ENCODE assay signal across 24 cellular contexts in the genomic region with DNA sequence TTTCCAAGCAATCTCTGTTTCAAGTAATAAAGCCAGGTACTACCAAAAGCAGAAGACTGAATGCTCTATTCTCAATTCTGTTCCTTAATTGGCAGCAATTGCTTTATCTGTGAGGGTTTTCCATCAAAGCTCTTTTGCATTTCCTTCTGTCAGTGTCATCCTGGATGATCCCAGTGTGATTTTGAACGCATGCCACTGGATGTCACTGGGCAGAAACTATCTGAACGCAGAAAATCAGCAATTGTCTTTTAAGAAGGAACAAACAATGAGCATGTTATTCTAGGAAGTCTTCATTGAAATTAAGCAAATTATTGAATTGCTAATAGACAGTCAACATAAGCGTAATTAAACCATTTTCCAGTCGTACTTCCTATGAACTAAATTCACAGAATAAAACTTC.
DNase-seq lines count a peak whose midpoint lies in the region; ATAC-seq, FAIRE-seq and TF ChIP-seq lines count a peak whose summit lies in the region.
"Had no signal": no experiment of that assay in that cellular context is flagged by ENCODE, and none has a peak within 500 bp of the region (broad histone marks: within the 10 kb centered on the region; RNA-seq: fewer than 3 reads in every experiment).

No MANE protein-coding gene starts in this region.

- ATAC-seq in GM18907 (IDR thresholded peaks at IDR 0.05; ENCODE audit: unreplicated experiment) = no peak
- ATAC-seq: A549 had no signal

- H3K4me1 Mint-ChIP-seq in chondrocyte (ENCODE audit: low read depth) = no peaks in the 10 kb centered on the region
- H3K4me1 Mint-ChIP-seq: CD4-positive, alpha-beta memory T cell had no signal

- no peaks in the 10 kb centered on the region for H3F3A ChIP-seq in neural cell (ENCODE audit: insufficient read depth, low read length, poor library complexity, severe bottlenecking)

- intact Hi-C loops in cardiac septum (cut with DNase I) = no loop called here

- H3K27ac ChIP-seq in neural cell (ENCODE audit: low read length) = peak overlapping the region; percentile 22
- H3K27ac ChIP-seq: A549 had no signal

- no peaks in the 10 kb centered on the region for H3K9me2 ChIP-seq in neural cell (ENCODE audit: insufficient read depth, low read length)

- no peaks in the 10 kb centered on the region for H3K36me3 ChIP-seq in neural cell (ENCODE audit: insufficient read depth, low read length)
- H3K36me3 ChIP-seq: HAP-1 had no signal

- no peak for TF ChIP-seq RAD21 in neural cell (conservative IDR thresholded peaks at IDR 0.05)

- H3K27me3 ChIP-seq in neural cell (ENCODE audit: insufficient read depth, low read depth, low read length) = no peaks in the 10 kb centered on the region

- no peak for DNase-seq in frontal cortex (ENCODE audit: low spot score in 2 of 2)
- peak; percentile 22 for DNase-seq in inferior parietal cortex (ENCODE audit: extremely low spot score)
- peak; percentile 46 for DNase-seq in putamen (ENCODE audit: low spot score)
- no peak for DNase-seq in chondrocyte (ENCODE audit: low spot score)
- DNase-seq in HTR-8/SVneo (ENCODE audit: insufficient read length, low spot score) = no peak
- DNase-seq in cardiac septum (ENCODE audit: low spot score) = no peak
- DNase-seq: 8988T; ACHN; AML-193; Calu3; CD4-positive, alpha-beta memory T cell; COR-L47; DMS53; DMS79 treated with DMSO at 0.1 percent for 48 hours; GF-D8; GOT3; HFFc6 had no signal

- H3K9me3 ChIP-seq in neural cell (ENCODE audit: low read length) = no peaks in the 10 kb centered on the region
- H3K9me3 ChIP-seq: A549, HAP-1 had no signal

- no peak overlapping the region for H3K9ac ChIP-seq in neural cell (ENCODE audit: low read length)

- peak; percentile 47 for TF ChIP-seq EP300 in neural cell (conservative IDR thresholded peaks at IDR 0.05; ENCODE audit: poor library complexity, severe bottlenecking)

- H3K9me3 Mint-ChIP-seq in chondrocyte (ENCODE audit: low read depth) = peaks cover 26% of the 10 kb centered on the region

- no peaks in the 10 kb centered on the region for H3K36me3 Mint-ChIP-seq in chondrocyte (ENCODE audit: low read depth)
- H3K36me3 Mint-ChIP-seq: CD4-positive, alpha-beta memory T cell had no signal

- FAIRE-seq in frontal cortex (lab: Jason Lieb, UNC) = peak; percentile 3
- no peak for FAIRE-seq in HTR-8/SVneo (lab: Jason Lieb, UNC)
- FAIRE-seq: A549, GM12891, GM18507, H54 had no signal

- no peaks in the 10 kb centered on the region for H3K79me2 ChIP-seq in neural cell (replicated peaks; ENCODE audit: insufficient read depth, low read length)

- no peak overlapping the region for H3K27ac Mint-ChIP-seq in chondrocyte (ENCODE audit: unreplicated experiment)
- H3K27ac Mint-ChIP-seq: CD4-positive, alpha-beta memory T cell; HFFc6 had no signal

- TF ChIP-seq CTCF in neural cell (IDR thresholded peaks at IDR 0.05; ENCODE audit: poor library complexity, severe bottlenecking) (no peak), chondrocyte (IDR thresholded peaks at IDR 0.05) (no peak)

- H3K4me3 Mint-ChIP-seq in chondrocyte (ENCODE audit: unreplicated experiment) = no peak overlapping the region
- H3K4me3 Mint-ChIP-seq: CD4-positive, alpha-beta memory T cell; HFFc6 had no signal

- peak overlapping the region; percentile 38 for H3K4me2 ChIP-seq in neural cell (ENCODE audit: low read length)
- H3K4me2 ChIP-seq: A549 had no signal

- peak overlapping the region; percentile 22 for H3K4me3 ChIP-seq in neural cell (ENCODE audit: low read length)
- H3K4me3 ChIP-seq: A549, HAP-1 had no signal

- peaks cover 8% of the 10 kb centered on the region for H3K27me3 Mint-ChIP-seq in chondrocyte (ENCODE audit: low read depth)
- H3K27me3 Mint-ChIP-seq: CD4-positive, alpha-beta memory T cell had no signal

- H4K20me1 ChIP-seq in neural cell (ENCODE audit: insufficient read depth) = no peaks in the 10 kb centered on the region

- H2AFZ ChIP-seq in neural cell (ENCODE audit: low read depth, low read length) = no peak overlapping the region

TF ChIP-seq in neural cell, 6 proteins besides CTCF, POLR2A, EP300 and RAD21:
- TF ChIP-seq SMC3 (conservative IDR thresholded peaks at IDR 0.05; ENCODE audit: poor library complexity) (no peak), TAF1 (IDR thresholded peaks at IDR 0.05; ENCODE audit: low read depth) (no peak), POLR2AphosphoS5 (IDR thresholded peaks at IDR 0.05) (no peak), EZH2 (IDR thresholded peaks at IDR 0.05; ENCODE audit: borderline replicate concordance, insufficient read depth, low read length, poor library complexity, severe bottlenecking) (no peak), MXI1 (conservative IDR thresholded peaks at IDR 0.05; ENCODE audit: poor library complexity, severe bottlenecking) (no peak)
- TF ChIP-seq, protein P1, sequence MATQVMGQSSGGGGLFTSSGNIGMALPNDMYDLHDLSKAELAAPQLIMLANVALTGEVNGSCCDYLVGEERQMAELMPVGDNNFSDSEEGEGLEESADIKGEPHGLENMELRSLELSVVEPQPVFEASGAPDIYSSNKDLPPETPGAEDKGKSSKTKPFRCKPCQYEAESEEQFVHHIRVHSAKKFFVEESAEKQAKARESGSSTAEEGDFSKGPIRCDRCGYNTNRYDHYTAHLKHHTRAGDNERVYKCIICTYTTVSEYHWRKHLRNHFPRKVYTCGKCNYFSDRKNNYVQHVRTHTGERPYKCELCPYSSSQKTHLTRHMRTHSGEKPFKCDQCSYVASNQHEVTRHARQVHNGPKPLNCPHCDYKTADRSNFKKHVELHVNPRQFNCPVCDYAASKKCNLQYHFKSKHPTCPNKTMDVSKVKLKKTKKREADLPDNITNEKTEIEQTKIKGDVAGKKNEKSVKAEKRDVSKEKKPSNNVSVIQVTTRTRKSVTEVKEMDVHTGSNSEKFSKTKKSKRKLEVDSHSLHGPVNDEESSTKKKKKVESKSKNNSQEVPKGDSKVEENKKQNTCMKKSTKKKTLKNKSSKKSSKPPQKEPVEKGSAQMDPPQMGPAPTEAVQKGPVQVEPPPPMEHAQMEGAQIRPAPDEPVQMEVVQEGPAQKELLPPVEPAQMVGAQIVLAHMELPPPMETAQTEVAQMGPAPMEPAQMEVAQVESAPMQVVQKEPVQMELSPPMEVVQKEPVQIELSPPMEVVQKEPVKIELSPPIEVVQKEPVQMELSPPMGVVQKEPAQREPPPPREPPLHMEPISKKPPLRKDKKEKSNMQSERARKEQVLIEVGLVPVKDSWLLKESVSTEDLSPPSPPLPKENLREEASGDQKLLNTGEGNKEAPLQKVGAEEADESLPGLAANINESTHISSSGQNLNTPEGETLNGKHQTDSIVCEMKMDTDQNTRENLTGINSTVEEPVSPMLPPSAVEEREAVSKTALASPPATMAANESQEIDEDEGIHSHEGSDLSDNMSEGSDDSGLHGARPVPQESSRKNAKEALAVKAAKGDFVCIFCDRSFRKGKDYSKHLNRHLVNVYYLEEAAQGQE (IDR thresholded peaks at IDR 0.05; ENCODE audit: borderline replicate concordance) = no peak

Comparison
In these comparisons a context has a peak if more than half of its experiments do, and no peak if none do; other contexts are left out.
1. DNase-seq: peak in inferior parietal cortex (single experiment) and putamen (single experiment); none in frontal cortex (0 of 2), chondrocyte (single experiment), HTR-8/SVneo (single experiment) and cardiac septum (single experiment).